8 cellular contexts compared by ENCODE assay signal in genomic region chr4:133150643-133151300, GRCh38. TPM values are rescaled to one million over a fixed set of nuclear protein-coding genes. Genes with fewer than 3 reads are reported as not detected.
A peak's percentile ranks its signal among the peaks of the same experiment; 100 is the strongest.
DNase-seq lines count a peak whose midpoint lies in the region; TF ChIP-seq lines count a peak whose summit lies in the region.

No MANE protein-coding gene starts in this region.

- no peaks in the 10 kb centered on the region for H3K9me2 ChIP-seq in OCI-LY7 (ENCODE audit: insufficient read depth, low read length)

- H3K27ac ChIP-seq in stomach smooth muscle (ENCODE audit: low read length) (no peak overlapping the region), OCI-LY7 (ENCODE audit: low read depth, low read length, poor library complexity, severe bottlenecking) (no peak overlapping the region)

- intact Hi-C loops in OCI-LY7 (cut with micrococcal nuclease; ENCODE audit: unreplicated experiment): no loop called here

- TF ChIP-seq CTCF in OCI-LY7 (conservative IDR thresholded peaks at IDR 0.05; ENCODE audit: low read length): no peak

- no TSS peak for BruUV-seq in OCI-LY7 (replicated peaks; lab: Mats Ljungman, UMichigan)

- H3K79me2 ChIP-seq in OCI-LY7 (ENCODE audit: insufficient read depth, low read depth, low read length): no peaks in the 10 kb centered on the region

- H3K4me3 ChIP-seq in iPS-15b (ENCODE audit: low read depth, low read length) (peak overlapping the region; percentile 80), stomach smooth muscle (ENCODE audit: low read length in 2 of 2) (peak overlapping the region; percentile 81 to 87), OCI-LY7 (ENCODE audit: low read depth, low read length, poor library complexity, severe bottlenecking) (no peak overlapping the region)

- POLR2A ChIA-PET in OCI-LY7 (lab: Charles Lee): interaction anchor here (0.7 kb wide), 2 partner anchors 431 to 688 kb away, joined by 3 to 4 read pairs; no protein-coding TSS in a partner anchor

- H3K9me3 ChIP-seq in iPS-15b (ENCODE audit: control insufficient read depth, insufficient read depth, low read length) (no peaks in the 10 kb centered on the region), stomach smooth muscle (ENCODE audit: control insufficient read depth in 2 of 2, low read length in 2 of 2) (no peaks in the 10 kb centered on the region), OCI-LY7 (ENCODE audit: low read length) (no peaks in the 10 kb centered on the region)

- H4K20me1 ChIP-seq in OCI-LY7 (ENCODE audit: insufficient read depth, low read length): no peaks in the 10 kb centered on the region

- H3K36me3 ChIP-seq in iPS-15b (ENCODE audit: control insufficient read depth, insufficient read depth, low read length) (no peaks in the 10 kb centered on the region), stomach smooth muscle (ENCODE audit: control insufficient read depth in 2 of 2, insufficient read depth in 2 of 2, low read length in 2 of 2) (no peaks in the 10 kb centered on the region), OCI-LY7 (ENCODE audit: insufficient read depth, low read length) (no peaks in the 10 kb centered on the region)

- DNase-seq in NCI-H2081 (lab: John Stamatoyannopoulos, UW): peak; percentile 9 to 21
- no peak for DNase-seq in NCI-H2081 treated with DMSO at 0.1 percent for 48 hours (lab: John Stamatoyannopoulos, UW)
- DNase-seq in amniotic epithelial cell (ENCODE audit: low read depth): peak; percentile 24
- DNase-seq in SKM-1 (lab: John Stamatoyannopoulos, UW; ENCODE audit: unreplicated experiment): no peak
- DNase-seq in NCI-H2171 treated with DMSO at 0.1 percent for 48 hours (lab: John Stamatoyannopoulos, UW): no peak
- DNase-seq in OCI-LY7 (ENCODE audit: low spot score): no peak

- no peak overlapping the region for H2AFZ ChIP-seq in OCI-LY7 (ENCODE audit: low read length)

- no peak overlapping the region for H3K9ac ChIP-seq in iPS-15b (ENCODE audit: low read depth, low read length)
- H3K9ac ChIP-seq in stomach smooth muscle (ENCODE audit: low read length in 2 of 2): peak overlapping the region; percentile 39 to 47

- CTCF ChIA-PET in OCI-LY7 (lab: Charles Lee; ENCODE audit: unreplicated experiment): no interaction called here

- H3K4me2 ChIP-seq in OCI-LY7 (ENCODE audit: low read length): no peak overlapping the region

- H3K27me3 ChIP-seq in iPS-15b (ENCODE audit: control insufficient read depth, insufficient read depth, low read length): peaks cover 75% of the 10 kb centered on the region
- peaks cover 5 to 15% of the 10 kb centered on the region in 2 donors for H3K27me3 ChIP-seq in stomach smooth muscle (ENCODE audit: control insufficient read depth in 1 of 2, insufficient read depth in 2 of 2, low read length in 2 of 2)

- H3K4me1 ChIP-seq in iPS-15b (ENCODE audit: control insufficient read depth, insufficient read depth, low read length): peaks cover 6% of the 10 kb centered on the region
- H3K4me1 ChIP-seq in stomach smooth muscle (ENCODE audit: control insufficient read depth, insufficient read depth, low read length): peaks cover 44% of the 10 kb centered on the region
- no peaks in the 10 kb centered on the region for H3K4me1 ChIP-seq in OCI-LY7 (ENCODE audit: insufficient read depth, low read length, poor library complexity, severe bottlenecking)

RNA-seq across cellular contexts. Expression of gene PCDH10, which starts 1.7 kb away (rescaled TPM):
- 0.21 TPM in 1 of 2 replicates, not detected in the other for total RNA-seq in OCI-LY7 (2014; rRNA removed; shearing (Covaris generic))
- total RNA-seq in OCI-LY7 (2022): not detected in 2 replicates

Comparison
In these comparisons a context has a peak if more than half of its experiments do, and no peak if none do; other contexts are left out.
1. DNase-seq: peak in NCI-H2081 (2 of 2) and amniotic epithelial cell (single experiment); none in NCI-H2081 treated with DMSO at 0.1 percent for 48 hours (single experiment), SKM-1 (single experiment), NCI-H2171 treated with DMSO at 0.1 percent for 48 hours (single experiment) and OCI-LY7 (single experiment).